In genomic region chr6:37784585-37784967, GRCh38 we compare ENCODE assay signal across 8 cellular contexts. TPM values are rescaled to one million over a fixed set of nuclear protein-coding genes. Genes with fewer than 3 reads are reported as not detected.
A peak's percentile ranks its signal among the peaks of the same experiment; 100 is the strongest.
DNase-seq lines count a peak whose midpoint lies in the region; ATAC-seq and TF ChIP-seq lines count a peak whose summit lies in the region.

No MANE protein-coding gene starts in this region.

- DNase-seq in NCI-H1092 treated with DMSO at 0.1 percent for 48 hours (lab: John Stamatoyannopoulos, UW) = peak; percentile 73
- no peak for DNase-seq in coronary artery (ENCODE audit: low spot score)
- no peak for DNase-seq in mucosa of descending colon
- DNase-seq in EL = no peak
- no peak for DNase-seq in activated CD8-positive, alpha-beta memory T cell treated with anti-CD3 and anti-CD28 coated beads, Interleukin-2, amount 50 U/mL, for 4 hours

- no peak overlapping the region for H3K27ac ChIP-seq in ACC112 (ENCODE audit: low read depth, low read length)
- H3K27ac ChIP-seq in coronary artery = no peak overlapping the region

- no peaks in the 10 kb centered on the region for H3K27me3 ChIP-seq in ACC112 (ENCODE audit: insufficient read depth, low read length)

- H3K36me3 ChIP-seq in ACC112 (ENCODE audit: insufficient read depth, low read length) (no peaks in the 10 kb centered on the region), mucosa of descending colon (ENCODE audit: low read depth) (no peaks in the 10 kb centered on the region)

- intact Hi-C loops in mucosa of descending colon (cut with DNase I, micrococcal nuclease) = no loop called here

- TF ChIP-seq CTCF in coronary artery (IDR thresholded peaks at IDR 0.05) = no peak
- no peak for TF ChIP-seq CTCF in mucosa of descending colon (IDR thresholded peaks at IDR 0.05)

- no peaks in the 10 kb centered on the region for H3K79me2 ChIP-seq in ACC112 (ENCODE audit: control insufficient read depth, insufficient read depth, low read length, unreplicated experiment)

- ATAC-seq in mucosa of descending colon (peak; percentile 11), HG03196 (IDR thresholded peaks at IDR 0.05; ENCODE audit: unreplicated experiment) (no peak), HG02798 (IDR thresholded peaks at IDR 0.05; ENCODE audit: poor library complexity, unreplicated experiment) (no peak)

- H3K9me3 ChIP-seq in mucosa of descending colon = no peaks in the 10 kb centered on the region

- H3K4me1 ChIP-seq in ACC112 (ENCODE audit: control insufficient read depth, insufficient read depth, low read length, unreplicated experiment) (peaks cover 24% of the 10 kb centered on the region), mucosa of descending colon (ENCODE audit: low read depth) (peaks cover 8% of the 10 kb centered on the region)

- H2AFZ ChIP-seq in ACC112 (ENCODE audit: low read length, unreplicated experiment) = peak overlapping the region; percentile 87

- H3K4me3 ChIP-seq in ACC112 (ENCODE audit: low read depth, low read length) (peak overlapping the region; percentile 73), coronary artery (peak overlapping the region; percentile 69), mucosa of descending colon (no peak overlapping the region)

RNA-seq across cellular contexts. Expression of gene ZFAND3, which starts 35.0 kb away (rescaled TPM):
- 10 to 100 TPM; 63.9 to 84.0 (median 82.2) TPM for total RNA-seq in mucosa of descending colon
